Comparison of ENCODE assay signal across 18 cellular contexts in genomic region chr15:78327442-78327841, GRCh38. TPM values are rescaled to one million over a fixed set of nuclear protein-coding genes. Genes with fewer than 3 reads are reported as not detected.
"Had no signal": no experiment of that assay in that cellular context is flagged by ENCODE, and none has a peak within 500 bp of the region (broad histone marks: within the 10 kb centered on the region; RNA-seq: fewer than 3 reads in every experiment).

No MANE protein-coding gene starts in this region.

- H3K4me1 Mint-ChIP-seq: stimulated activated naive CD8-positive, alpha-beta T cell treated with anti-CD3 and anti-CD28 coated beads, Interleukin-15, amount 100 ng/mL, for 72 hours had no signal

- H3K4me3 Mint-ChIP-seq: activated CD8-positive, alpha-beta T cell treated with anti-CD3 and anti-CD28 coated beads for 36 hours; activated naive CD4-positive, alpha-beta T cell treated with anti-CD3 and anti-CD28 coated beads for 36 hours; activated T-helper 1 cell treated with anti-CD3 and anti-CD28 coated beads, Interleukin-12 subunit alpha, Interleukin-12 subunit beta, Interleukin-2, Interleukin-4 antibody, amounts not matched to agents 30 ng/mL and 10 ng/mL and 1 ng/mL, durations not matched to agents 14 hours and 24 hours and 36 hours; stimulated activated naive CD8-positive, alpha-beta T cell treated with anti-CD3 and anti-CD28 coated beads, Interleukin-15, amount 100 ng/mL, for 72 hours had no signal

- H3K4me1 ChIP-seq: adrenal gland, colonic mucosa had no signal

- H3K27ac Mint-ChIP-seq: activated CD8-positive, alpha-beta T cell treated with anti-CD3 and anti-CD28 coated beads for 36 hours; activated naive CD4-positive, alpha-beta T cell treated with anti-CD3 and anti-CD28 coated beads for 36 hours; activated T-helper 1 cell treated with anti-CD3 and anti-CD28 coated beads, Interleukin-12 subunit alpha, Interleukin-12 subunit beta, Interleukin-2, Interleukin-4 antibody, amounts not matched to agents 30 ng/mL and 10 ng/mL and 1 ng/mL, durations not matched to agents 14 hours and 24 hours and 36 hours; stimulated activated naive CD8-positive, alpha-beta T cell treated with anti-CD3 and anti-CD28 coated beads, Interleukin-15, amount 100 ng/mL, for 72 hours had no signal

- ATAC-seq: activated CD8-positive, alpha-beta T cell treated with anti-CD3 and anti-CD28 coated beads for 36 hours; stimulated activated naive CD8-positive, alpha-beta T cell treated with anti-CD3 and anti-CD28 coated beads, Interleukin-15, amount 100 ng/mL, for 72 hours had no signal

- H3K27me3 Mint-ChIP-seq: activated CD8-positive, alpha-beta T cell treated with anti-CD3 and anti-CD28 coated beads for 36 hours; stimulated activated naive CD8-positive, alpha-beta T cell treated with anti-CD3 and anti-CD28 coated beads, Interleukin-15, amount 100 ng/mL, for 72 hours had no signal

- H3K27me3 ChIP-seq: adrenal gland, colonic mucosa, hepatocyte, ovary had no signal

- H3K4me3 ChIP-seq: adrenal gland, colonic mucosa, hepatocyte, ovary, thoracic aorta had no signal

- H3K27ac ChIP-seq: colonic mucosa, hepatocyte, ovary, thoracic aorta had no signal

- DNase-seq: activated CD4-positive, alpha-beta T cell treated with anti-CD3 and anti-CD28 coated beads for 4 hours; activated CD8-positive, alpha-beta memory T cell treated with anti-CD3 and anti-CD28 coated beads, Interleukin-2, amount 50 U/mL, for 48 hours; activated CD8-positive, alpha-beta T cell treated with anti-CD3 and anti-CD28 coated beads for 36 hours; activated naive CD4-positive, alpha-beta T cell treated with anti-CD3 and anti-CD28 coated beads for 36 hours; adrenal gland; caudate nucleus; colonic mucosa; ovary; stimulated activated CD4-positive, alpha-beta T cell treated with anti-CD3 and anti-CD28 coated beads, Interleukin-15, amount 100 ng/mL, for 24 hours; stimulated activated CD4-positive, alpha-beta T cell treated with anti-CD3 and anti-CD28 coated beads, Interleukin-4, amount 100 ng/mL, for 24 hours; stimulated activated naive CD8-positive, alpha-beta T cell treated with anti-CD3 and anti-CD28 coated beads, Interleukin-15, amount 100 ng/mL, for 72 hours; T1000 had no signal

- H3K9me3 ChIP-seq: adrenal gland, colonic mucosa, ovary, thoracic aorta had no signal

- H3K36me3 ChIP-seq: adrenal gland, colonic mucosa, ovary, thoracic aorta had no signal

- H3K9me3 Mint-ChIP-seq: activated CD8-positive, alpha-beta T cell treated with anti-CD3 and anti-CD28 coated beads for 36 hours; activated naive CD4-positive, alpha-beta T cell treated with anti-CD3 and anti-CD28 coated beads for 36 hours; activated T-helper 1 cell treated with anti-CD3 and anti-CD28 coated beads, Interleukin-12 subunit alpha, Interleukin-12 subunit beta, Interleukin-2, Interleukin-4 antibody, amounts not matched to agents 30 ng/mL and 10 ng/mL and 1 ng/mL, durations not matched to agents 14 hours and 24 hours and 36 hours; stimulated activated naive CD8-positive, alpha-beta T cell treated with anti-CD3 and anti-CD28 coated beads, Interleukin-15, amount 100 ng/mL, for 72 hours had no signal

RNA-seq across cellular contexts. Expression of gene CRABP1, which starts 12.7 kb away (rescaled TPM):
- total RNA-seq: activated T-helper 1 cell treated with anti-CD3 and anti-CD28 coated beads, Interleukin-12 subunit alpha, Interleukin-12 subunit beta, Interleukin-2, Interleukin-4 antibody, amounts not matched to agents 30 ng/mL and 10 ng/mL and 1 ng/mL, durations not matched to agents 14 hours and 24 hours and 36 hours; fibroblast of lung; kidney epithelial cell; mesenteric fat pad had no signal
